15 cellular contexts compared by ENCODE assay signal in the genomic region with DNA sequence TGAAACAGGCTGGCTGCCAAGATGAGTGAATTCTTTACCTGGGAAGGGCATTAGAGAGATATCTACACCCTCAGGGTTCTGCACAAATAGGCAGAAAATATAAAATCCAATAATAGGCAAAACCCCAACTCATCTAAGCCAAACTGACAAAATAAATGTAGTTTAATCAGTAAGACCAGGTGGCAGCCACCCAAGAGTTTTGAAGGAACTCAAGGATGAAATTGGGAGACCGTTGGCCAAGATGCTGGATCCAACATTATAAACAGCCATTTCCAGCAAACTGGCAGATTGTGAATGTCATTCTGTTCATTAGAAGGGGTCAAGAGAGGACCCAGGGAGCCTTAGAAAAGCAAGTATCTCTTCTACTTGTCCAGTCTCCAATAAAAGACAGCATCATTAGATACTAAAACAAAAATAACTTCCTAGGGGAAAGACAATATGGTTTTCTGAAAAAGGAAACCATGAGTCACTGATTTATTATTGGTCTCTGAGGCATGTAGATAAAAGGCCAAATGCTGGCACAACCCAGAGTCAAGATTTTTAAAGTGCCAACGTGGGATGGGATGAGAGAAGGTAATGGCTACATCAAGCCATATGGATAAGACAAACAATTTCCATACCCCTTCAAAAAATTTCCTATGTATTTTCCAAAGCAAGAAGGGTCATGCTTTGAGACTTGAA.
A peak's percentile ranks its signal among the peaks of the same experiment; 100 is the strongest.
DNase-seq lines count a peak whose midpoint lies in the region; ATAC-seq, FAIRE-seq and TF ChIP-seq lines count a peak whose summit lies in the region.
"Had no signal": no experiment of that assay in that cellular context is flagged by ENCODE, and none has a peak within 500 bp of the region (broad histone marks: within the 10 kb centered on the region; RNA-seq: fewer than 3 reads in every experiment).

No MANE protein-coding gene starts in this region.

- no peaks in the 10 kb centered on the region for H3K4me1 ChIP-seq in pancreas
- H3K4me1 ChIP-seq: BE2C, prostate gland had no signal

- CTCF ChIA-PET in activated CD4-positive, alpha-beta T cell treated with anti-CD3 and anti-CD28 coated beads, Interleukin-2, amount 10 ng/mL, durations not matched to agents 7 days and 5 days (lab: Charles Lee), result interaction anchor here (0.6 kb wide), 1 partner anchor 99 kb away, joined by 4 read pairs; no protein-coding TSS in a partner anchor

- H3K27me3 ChIP-seq in pancreas, result no peaks in the 10 kb centered on the region
- H3K27me3 ChIP-seq: BE2C had no signal

- peak; percentile 28 for DNase-seq in COLO829 (ENCODE audit: low spot score)
- DNase-seq in NCI-H226, result peak; percentile 1
- DNase-seq in dermis blood vessel endothelial cell, result peak; percentile 30
- DNase-seq in medulla oblongata (ENCODE audit: extremely low spot score), result peak; percentile 5
- no peak for DNase-seq in NCI-H82 treated with DMSO at 0.1 percent for 48 hours (lab: John Stamatoyannopoulos, UW; ENCODE audit: unreplicated experiment)
- no peak for DNase-seq in effector CD8-positive, alpha-beta T cell (lab: John Stamatoyannopoulos, UW)
- no peak for DNase-seq in activated CD4-positive, alpha-beta T cell treated with anti-CD3 and anti-CD28 coated beads, Interleukin-2, amount 10 ng/mL, durations not matched to agents 7 days and 5 days
- DNase-seq in pancreas, result no peak
- DNase-seq: activated effector memory CD4-positive, alpha-beta T cell treated with anti-CD3 and anti-CD28 coated beads, Interleukin-2, amount 50 U/mL, for 16 hours; BE2C; effector memory CD4-positive, alpha-beta T cell; MV-4-11; SW 1271 had no signal

- no peaks in the 10 kb centered on the region for H3K4me1 Mint-ChIP-seq in activated CD4-positive, alpha-beta T cell treated with anti-CD3 and anti-CD28 coated beads, Interleukin-2, amount 10 ng/mL, durations not matched to agents 7 days and 5 days

- FAIRE-seq in pancreas (lab: Jason Lieb, UNC), result no peak

- H3K27ac Mint-ChIP-seq in activated CD4-positive, alpha-beta T cell treated with anti-CD3 and anti-CD28 coated beads, Interleukin-2, amount 10 ng/mL, durations not matched to agents 7 days and 5 days, result no peak overlapping the region

- H3K36me3 Mint-ChIP-seq in activated CD4-positive, alpha-beta T cell treated with anti-CD3 and anti-CD28 coated beads, Interleukin-2, amount 10 ng/mL, durations not matched to agents 7 days and 5 days (ENCODE audit: low read depth), result no peaks in the 10 kb centered on the region
- H3K36me3 Mint-ChIP-seq: brain had no signal

- 37 to 48% methylated on average over 2 of the region's 2 CpGs for WGBS in pancreas, 2 donors

- no peaks in the 10 kb centered on the region for H3K9me3 ChIP-seq in pancreas
- H3K9me3 ChIP-seq: BE2C, prostate gland had no signal

- H3K4me3 Mint-ChIP-seq in activated CD4-positive, alpha-beta T cell treated with anti-CD3 and anti-CD28 coated beads, Interleukin-2, amount 10 ng/mL, durations not matched to agents 7 days and 5 days, result no peak overlapping the region
- H3K4me3 Mint-ChIP-seq: brain had no signal

- no peaks in the 10 kb centered on the region for H3K9me3 Mint-ChIP-seq in activated CD4-positive, alpha-beta T cell treated with anti-CD3 and anti-CD28 coated beads, Interleukin-2, amount 10 ng/mL, durations not matched to agents 7 days and 5 days

- no peaks in the 10 kb centered on the region for H3K36me3 ChIP-seq in pancreas
- H3K36me3 ChIP-seq: BE2C, prostate gland had no signal

- POLR2A ChIA-PET in activated CD4-positive, alpha-beta T cell treated with anti-CD3 and anti-CD28 coated beads, Interleukin-2, amount 10 ng/mL, durations not matched to agents 7 days and 5 days (lab: Charles Lee), result no interaction called here

- ATAC-seq in pancreas, result no peak

- H3K27me3 Mint-ChIP-seq in activated CD4-positive, alpha-beta T cell treated with anti-CD3 and anti-CD28 coated beads, Interleukin-2, amount 10 ng/mL, durations not matched to agents 7 days and 5 days, result peaks cover 3% of the 10 kb centered on the region
- H3K27me3 Mint-ChIP-seq: brain had no signal

- intact Hi-C loops in pancreas (cut with DNase I), result no loop called here

- H3K27ac ChIP-seq in pancreas, result no peak overlapping the region
- H3K27ac ChIP-seq: prostate gland had no signal

- no peak for TF ChIP-seq CTCF in pancreas (IDR thresholded peaks at IDR 0.05)

- H3K4me3 ChIP-seq in pancreas, result no peak overlapping the region
- H3K4me3 ChIP-seq: prostate gland had no signal

Comparison
In these comparisons a context has a peak if more than half of its experiments do, and no peak if none do; other contexts are left out.
1. DNase-seq: peak in COLO829 (single experiment), NCI-H226 (single experiment), dermis blood vessel endothelial cell (single experiment) and medulla oblongata (single experiment); none in NCI-H82 treated with DMSO at 0.1 percent for 48 hours (single experiment), effector CD8-positive, alpha-beta T cell (single experiment), activated CD4-positive, alpha-beta T cell treated with anti-CD3 and anti-CD28 coated beads, Interleukin-2, amount 10 ng/mL, durations not matched to agents 7 days and 5 days (single experiment) and pancreas (0 of 6).